In genomic region chr18:63253018-63253417, GRCh38 we compare ENCODE assay signal across 12 cellular contexts.
DNase-seq lines count a peak whose midpoint lies in the region; ATAC-seq and TF ChIP-seq lines count a peak whose summit lies in the region.
"Had no signal": no experiment of that assay in that cellular context is flagged by ENCODE, and none has a peak within 500 bp of the region (broad histone marks: within the 10 kb centered on the region; RNA-seq: fewer than 3 reads in every experiment).

No MANE protein-coding gene starts in this region.

- peaks cover 3% of the 10 kb centered on the region for H3K9me3 Mint-ChIP-seq in activated CD8-positive, alpha-beta memory T cell treated with anti-CD3 and anti-CD28 coated beads, Interleukin-2, amount 10 ng/mL, durations not matched to agents 7 days and 5 days (ENCODE audit: low read depth)
- H3K9me3 Mint-ChIP-seq in osteocyte (ENCODE audit: unreplicated experiment), result no peaks in the 10 kb centered on the region

- TF ChIP-seq CTCF in coronary artery (IDR thresholded peaks at IDR 0.05), result no peak
- no peak for TF ChIP-seq CTCF in neutrophil (IDR thresholded peaks at IDR 0.05)
- TF ChIP-seq CTCF in tibial nerve (IDR thresholded peaks at IDR 0.05), result no peak
- TF ChIP-seq CTCF in osteocyte (IDR thresholded peaks at IDR 0.05), result no peak

- WGBS in tibial nerve, 2 donors, result 31 to 42% methylated on average over 6 of the region's 6 CpGs

- TF ChIP-seq POLR2A in tibial nerve (IDR thresholded peaks at IDR 0.05), result no peak

- H3K4me3 Mint-ChIP-seq in activated CD8-positive, alpha-beta memory T cell treated with anti-CD3 and anti-CD28 coated beads, Interleukin-2, amount 10 ng/mL, durations not matched to agents 7 days and 5 days, result no peak overlapping the region
- H3K4me3 Mint-ChIP-seq in osteocyte (ENCODE audit: unreplicated experiment), result no peak overlapping the region

- H3K27ac ChIP-seq in coronary artery (peak overlapping the region in 1 of 2 donors; percentile 18), neutrophil (peak overlapping the region; percentile 94), tibial nerve (peak overlapping the region; percentile 38 to 97 (median 46))

- CTCF ChIA-PET in activated CD8-positive, alpha-beta memory T cell treated with anti-CD3 and anti-CD28 coated beads, Interleukin-2, amount 10 ng/mL, durations not matched to agents 7 days and 5 days (lab: Charles Lee), result interaction anchor here (1.7 kb wide), 1 partner anchor 27 kb away, joined by 4 read pairs; no protein-coding TSS in a partner anchor

- no peaks in the 10 kb centered on the region for H3K27me3 ChIP-seq in neutrophil
- H3K27me3 ChIP-seq in tibial nerve, result no peaks in the 10 kb centered on the region

- peak overlapping the region; percentile 17 for H3K4me3 ChIP-seq in coronary artery
- H3K4me3 ChIP-seq in neutrophil (ENCODE audit: low read depth in 1 of 2, low read length in 1 of 2), result peak overlapping the region; percentile 45 to 46
- H3K4me3 ChIP-seq in tibial nerve, result no peak overlapping the region

- H3K27me3 Mint-ChIP-seq in activated CD8-positive, alpha-beta memory T cell treated with anti-CD3 and anti-CD28 coated beads, Interleukin-2, amount 10 ng/mL, durations not matched to agents 7 days and 5 days, result no peaks in the 10 kb centered on the region
- H3K27me3 Mint-ChIP-seq in osteocyte (ENCODE audit: unreplicated experiment), result no peaks in the 10 kb centered on the region

- TF ChIP-seq EP300 in tibial nerve (IDR thresholded peaks at IDR 0.05), result peak in 1 of 2 donors; percentile 31

- peaks cover 76% of the 10 kb centered on the region for H3K4me1 Mint-ChIP-seq in activated CD8-positive, alpha-beta memory T cell treated with anti-CD3 and anti-CD28 coated beads, Interleukin-2, amount 10 ng/mL, durations not matched to agents 7 days and 5 days
- H3K4me1 Mint-ChIP-seq in osteocyte (ENCODE audit: unreplicated experiment), result peaks cover 14% of the 10 kb centered on the region

- DNase-seq in activated CD8-positive, alpha-beta memory T cell treated with anti-CD3 and anti-CD28 coated beads, Interleukin-2, amount 10 ng/mL, durations not matched to agents 7 days and 5 days, result no peak
- DNase-seq in activated CD8-positive, alpha-beta memory T cell treated with anti-CD3 and anti-CD28 coated beads for 24 hours, result no peak
- DNase-seq in coronary artery (ENCODE audit: low spot score) (no peak), tibial nerve (ENCODE audit: low spot score in 2 of 2) (no peak), CD1c-positive myeloid dendritic cell (ENCODE audit: extremely low spot score) (no peak), germinal center (ENCODE audit: low spot score) (no peak), osteocyte (ENCODE audit: extremely low spot score, unreplicated experiment) (no peak)
- DNase-seq: activated CD4-positive, alpha-beta T cell treated with anti-CD3 and anti-CD28 coated beads for 4 hours; DMS79; GOT3; mesendoderm had no signal

- H3K36me3 Mint-ChIP-seq in activated CD8-positive, alpha-beta memory T cell treated with anti-CD3 and anti-CD28 coated beads, Interleukin-2, amount 10 ng/mL, durations not matched to agents 7 days and 5 days, result peaks cover 79% of the 10 kb centered on the region
- H3K36me3 Mint-ChIP-seq in osteocyte (ENCODE audit: unreplicated experiment), result no peaks in the 10 kb centered on the region

- peak overlapping the region; percentile 81 for H3K27ac Mint-ChIP-seq in activated CD8-positive, alpha-beta memory T cell treated with anti-CD3 and anti-CD28 coated beads, Interleukin-2, amount 10 ng/mL, durations not matched to agents 7 days and 5 days
- no peak overlapping the region for H3K27ac Mint-ChIP-seq in osteocyte (ENCODE audit: unreplicated experiment)

- H3K9me3 ChIP-seq in neutrophil (no peaks in the 10 kb centered on the region), tibial nerve (no peaks in the 10 kb centered on the region)

- H3K36me3 ChIP-seq in neutrophil (no peaks in the 10 kb centered on the region), tibial nerve (no peaks in the 10 kb centered on the region)

- ATAC-seq in activated CD8-positive, alpha-beta memory T cell treated with anti-CD3 and anti-CD28 coated beads, Interleukin-2, amount 10 ng/mL, durations not matched to agents 7 days and 5 days, result no peak

- H3K4me1 ChIP-seq in neutrophil (ENCODE audit: control insufficient read depth in 1 of 2, insufficient read depth in 1 of 2, low read depth in 1 of 2, low read length in 1 of 2), result peaks cover 62 to 63% of the 10 kb centered on the region in 2 experiments
- peaks cover 0 to 56% (median 30%) of the 10 kb centered on the region in 4 donors for H3K4me1 ChIP-seq in tibial nerve

Comparison
In these comparisons a context has a peak if more than half of its experiments do, and no peak if none do; other contexts are left out.
1. H3K4me3 ChIP-seq: peak in coronary artery (single experiment) and neutrophil (2 of 2); none in tibial nerve (0 of 4).